Comparison of ENCODE assay signal across 11 cellular contexts in the genomic region with DNA sequence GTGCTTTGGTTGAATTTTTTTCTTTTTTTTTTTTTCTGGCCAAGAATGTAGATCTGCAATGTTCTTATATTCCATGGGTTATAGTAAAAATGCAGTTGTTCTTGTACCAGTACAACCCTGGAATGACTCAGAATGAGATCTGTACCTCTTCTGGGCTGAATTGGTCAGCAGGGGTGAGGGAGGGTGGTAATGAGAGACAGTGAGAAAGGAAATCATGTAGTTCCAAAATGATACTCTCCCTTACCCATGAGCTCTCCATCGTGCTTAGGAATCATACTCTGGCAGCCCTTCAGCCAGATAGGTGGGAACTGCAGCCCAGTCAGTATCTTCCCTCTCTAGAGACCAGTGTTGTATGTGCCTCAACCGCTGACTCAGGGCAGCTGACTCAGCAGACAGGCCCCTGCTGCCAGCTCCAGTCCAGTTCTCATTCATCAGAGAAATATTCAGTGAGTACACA. TPM values are rescaled to one million over a fixed set of nuclear protein-coding genes. Genes with fewer than 3 reads are reported as not detected.
DNase-seq lines count a peak whose midpoint lies in the region; ATAC-seq, FAIRE-seq and TF ChIP-seq lines count a peak whose summit lies in the region.
"Had no signal": no experiment of that assay in that cellular context is flagged by ENCODE, and none has a peak within 500 bp of the region (broad histone marks: within the 10 kb centered on the region; RNA-seq: fewer than 3 reads in every experiment).

No MANE protein-coding gene starts in this region.

- H3K4me1 Mint-ChIP-seq in nephron progenitor cell = peaks cover 54% of the 10 kb centered on the region

- H3K9me3 ChIP-seq in body of pancreas = no peaks in the 10 kb centered on the region
- H3K9me3 ChIP-seq: pancreas, tibial nerve had no signal

- H3K27me3 Mint-ChIP-seq in nephron progenitor cell (ENCODE audit: low read depth, poor library complexity) = peaks cover 38% of the 10 kb centered on the region

- no peak overlapping the region for H3K4me3 Mint-ChIP-seq in nephron progenitor cell

- peak; percentile 50 for DNase-seq in stimulated activated CD4-positive, alpha-beta T cell treated with anti-CD3 and anti-CD28 coated beads, Interleukin-15, amount 100 ng/mL, for 24 hours
- DNase-seq in stimulated activated CD4-positive, alpha-beta T cell treated with anti-CD3 and anti-CD28 coated beads, Interleukin-12 subunit alpha, Interleukin-12 subunit beta, amount 100 ng/mL, for 4 hours = no peak
- DNase-seq in body of pancreas = peak; percentile 34 to 58 (median 47)
- DNase-seq in kidney glomerular epithelial cell (lab: John Stamatoyannopoulos, UW) = peak; percentile 86
- peak; percentile 74 for DNase-seq in urothelium cell line (ENCODE audit: low spot score)
- no peak for DNase-seq in nephron progenitor cell
- no peak for DNase-seq in NCI-H510A treated with DMSO at 0.1 percent for 48 hours (lab: John Stamatoyannopoulos, UW)
- DNase-seq in SKM-1 (lab: John Stamatoyannopoulos, UW; ENCODE audit: unreplicated experiment) = no peak
- DNase-seq: DND-41 had no signal

- H3K27ac ChIP-seq in body of pancreas = peak overlapping the region in 2 of 4 donors; percentile 12 to 39
- H3K27ac ChIP-seq: pancreas had no signal

- TF ChIP-seq POLR2A in body of pancreas (IDR thresholded peaks at IDR 0.05) = no peak

- no peak overlapping the region for H3K4me3 ChIP-seq in body of pancreas
- H3K4me3 ChIP-seq: pancreas, tibial nerve had no signal

- peaks cover 40% of the 10 kb centered on the region for H3K4me1 ChIP-seq in body of pancreas

- H3K27me3 ChIP-seq in body of pancreas = no peaks in the 10 kb centered on the region
- H3K27me3 ChIP-seq: pancreas, tibial nerve had no signal

- no peak for ATAC-seq in body of pancreas

- H3K36me3 Mint-ChIP-seq in nephron progenitor cell (ENCODE audit: low read depth) = no peaks in the 10 kb centered on the region

- WGBS in body of pancreas, 2 donors = 41 to 52% methylated on average over 2 of the region's 2 CpGs

- intact Hi-C loops in body of pancreas (cut with DNase I) = no loop called here

- no peak overlapping the region for H3K27ac Mint-ChIP-seq in nephron progenitor cell

- no peaks in the 10 kb centered on the region for H3K9me3 Mint-ChIP-seq in nephron progenitor cell

- TF ChIP-seq CTCF in body of pancreas (IDR thresholded peaks at IDR 0.05) (no peak), nephron progenitor cell (IDR thresholded peaks at IDR 0.05) (no peak)

- FAIRE-seq in urothelium cell line (lab: Jason Lieb, UNC) = no peak
- FAIRE-seq: pancreas had no signal

- no peaks in the 10 kb centered on the region for H3K36me3 ChIP-seq in body of pancreas (replicated peaks in 1 of 2; ENCODE audit: insufficient read depth in 1 of 2, low read depth in 2 of 2)
- H3K36me3 ChIP-seq: pancreas, tibial nerve had no signal

RNA-seq across cellular contexts. Expression of gene GLIS3, which starts 2.1 kb away (rescaled TPM):
- 10 to 100 TPM; 83.5 to 87.3 TPM for total RNA-seq in body of pancreas

Comparison
In these comparisons a context has a peak if more than half of its experiments do, and no peak if none do; other contexts are left out.
1. DNase-seq: peak in stimulated activated CD4-positive, alpha-beta T cell treated with anti-CD3 and anti-CD28 coated beads, Interleukin-15, amount 100 ng/mL, for 24 hours (single experiment), body of pancreas (4 of 4), kidney glomerular epithelial cell (single experiment) and urothelium cell line (single experiment); none in stimulated activated CD4-positive, alpha-beta T cell treated with anti-CD3 and anti-CD28 coated beads, Interleukin-12 subunit alpha, Interleukin-12 subunit beta, amount 100 ng/mL, for 4 hours (single experiment), nephron progenitor cell (single experiment), NCI-H510A treated with DMSO at 0.1 percent for 48 hours (single experiment) and SKM-1 (single experiment).